In the genomic region with DNA sequence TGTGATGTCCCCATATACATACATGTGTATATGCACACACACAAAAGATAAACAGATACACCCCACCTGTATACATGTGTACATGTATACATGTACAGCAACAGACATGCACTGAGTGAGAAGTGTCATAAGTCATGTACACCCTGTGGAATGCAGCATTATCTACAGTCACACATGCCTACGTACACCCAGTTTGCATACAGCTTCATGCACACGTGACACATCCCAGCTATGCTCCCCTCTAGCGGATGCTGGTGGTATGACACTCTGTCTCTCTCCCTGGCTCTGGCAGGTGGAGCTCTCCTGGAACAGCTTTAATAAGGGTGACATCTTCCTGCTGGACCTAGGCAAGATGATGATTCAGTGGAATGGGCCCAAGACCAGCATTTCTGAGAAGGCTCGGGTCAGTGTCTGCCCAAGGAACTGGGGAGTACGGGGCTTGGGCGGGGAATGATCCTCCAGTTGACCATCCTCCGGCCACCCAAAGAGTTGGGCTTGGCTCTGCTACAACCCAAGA, we compare ENCODE assay signal across 1 cellular context.
TF ChIP-seq lines count a peak whose summit lies in the region.

No MANE protein-coding gene starts in this region.

TF ChIP-seq in HCT116, 20 proteins besides CTCF, POLR2A, EP300 and RAD21:
- TF ChIP-seq, protein P1, sequence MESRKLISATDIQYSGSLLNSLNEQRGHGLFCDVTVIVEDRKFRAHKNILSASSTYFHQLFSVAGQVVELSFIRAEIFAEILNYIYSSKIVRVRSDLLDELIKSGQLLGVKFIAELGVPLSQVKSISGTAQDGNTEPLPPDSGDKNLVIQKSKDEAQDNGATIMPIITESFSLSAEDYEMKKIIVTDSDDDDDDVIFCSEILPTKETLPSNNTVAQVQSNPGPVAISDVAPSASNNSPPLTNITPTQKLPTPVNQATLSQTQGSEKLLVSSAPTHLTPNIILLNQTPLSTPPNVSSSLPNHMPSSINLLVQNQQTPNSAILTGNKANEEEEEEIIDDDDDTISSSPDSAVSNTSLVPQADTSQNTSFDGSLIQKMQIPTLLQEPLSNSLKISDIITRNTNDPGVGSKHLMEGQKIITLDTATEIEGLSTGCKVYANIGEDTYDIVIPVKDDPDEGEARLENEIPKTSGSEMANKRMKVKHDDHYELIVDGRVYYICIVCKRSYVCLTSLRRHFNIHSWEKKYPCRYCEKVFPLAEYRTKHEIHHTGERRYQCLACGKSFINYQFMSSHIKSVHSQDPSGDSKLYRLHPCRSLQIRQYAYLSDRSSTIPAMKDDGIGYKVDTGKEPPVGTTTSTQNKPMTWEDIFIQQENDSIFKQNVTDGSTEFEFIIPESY (IDR thresholded peaks at IDR 0.05; ENCODE audit: extremely low read depth, insufficient replicate concordance, low read length): no peak
- peak; percentile 63 for TF ChIP-seq YY1 (IDR thresholded peaks at IDR 0.05; ENCODE audit: extremely low read depth, insufficient replicate concordance, low read depth, low read length)
- TF ChIP-seq POLR2AphosphoS5 (IDR thresholded peaks at IDR 0.05; ENCODE audit: low read depth, low read length): 0 out of 2 replicates have a peak, but pooled peaks have one; percentile 17
